Comparison of ENCODE assay signal across 1 cellular context in genomic region chr3:72446406-72447058, GRCh38.
TF ChIP-seq lines count a peak whose summit lies in the region.

TSS of gene RYBP (minus strand) at chr3:72446621.

TF ChIP-seq in HepG2, 621 proteins besides CTCF, POLR2A, EP300 and RAD21 (continued from another document and continues in another):
- TF ChIP-seq PRDM4 (CRISPR knock-in tag; IDR thresholded peaks at IDR 0.05; ENCODE audit: borderline replicate concordance), result no peak
- no peak for TF ChIP-seq ZC3H13 (CRISPR knock-in tag; IDR thresholded peaks at IDR 0.05)
- TF ChIP-seq SALL2 (CRISPR knock-in tag; IDR thresholded peaks at IDR 0.05), result no peak; the same call in 1 of the 2 replicates
- peak; percentile 49 for TF ChIP-seq ASH2L (IDR thresholded peaks at IDR 0.05; ENCODE audit: insufficient read length, low read depth, low read length)
- no peak for TF ChIP-seq LCORL (IDR thresholded peaks at IDR 0.05)
- no peak for TF ChIP-seq LCORL (CRISPR knock-in tag; IDR thresholded peaks at IDR 0.05)
- TF ChIP-seq PHF20 (CRISPR knock-in tag; IDR thresholded peaks at IDR 0.05), result no peak
- peak; percentile 47; the same call in 1 of the 2 replicates for TF ChIP-seq MTA1 (CRISPR knock-in tag; IDR thresholded peaks at IDR 0.05; ENCODE audit: borderline replicate concordance)
- TF ChIP-seq SAP130 (CRISPR knock-in tag; IDR thresholded peaks at IDR 0.05; ENCODE audit: low read depth), result peak; percentile 51; the same call in 1 of the 2 replicates
- peak in 1 of 2 experiments; percentile 65; a peak in 1 of 4 replicates for TF ChIP-seq HMGXB4 (CRISPR knock-in tag; IDR thresholded peaks at IDR 0.05; ENCODE audit: borderline replicate concordance in 1 of 2, low read depth in 1 of 2)
- TF ChIP-seq YY1 (IDR thresholded peaks at IDR 0.05; ENCODE audit: insufficient read depth, insufficient replicate concordance, low read depth, low read length), result peak; percentile 54
- 0 out of 2 replicates have a peak, but pooled peaks have one; percentile 27 for TF ChIP-seq HNF4G (IDR thresholded peaks at IDR 0.05; ENCODE audit: borderline replicate concordance, low read depth, low read length)
- TF ChIP-seq HNF4G (CRISPR knock-in tag; IDR thresholded peaks at IDR 0.05; ENCODE audit: borderline replicate concordance, low read depth), result no peak
- TF ChIP-seq SNRNP70 (IDR thresholded peaks at IDR 0.05; ENCODE audit: low read depth, low read length), result no peak
- TF ChIP-seq RELA (CRISPR knock-in tag; IDR thresholded peaks at IDR 0.05), result no peak
- no peak for TF ChIP-seq PHF5A (CRISPR knock-in tag; IDR thresholded peaks at IDR 0.05; ENCODE audit: low read depth, unreplicated experiment)
- TF ChIP-seq ZBTB49 (CRISPR knock-in tag; IDR thresholded peaks at IDR 0.05; ENCODE audit: borderline replicate concordance), result no peak
- no peak for TF ChIP-seq ZNF362 (CRISPR knock-in tag; IDR thresholded peaks at IDR 0.05; ENCODE audit: borderline replicate concordance)
- no peak for TF ChIP-seq TBL1XR1 (IDR thresholded peaks at IDR 0.05; ENCODE audit: borderline replicate concordance, low read length, partially characterized antibody)
- no peak for TF ChIP-seq ZNF292 (CRISPR knock-in tag; IDR thresholded peaks at IDR 0.05; ENCODE audit: borderline replicate concordance, low read depth)
- TF ChIP-seq SMC3 (IDR thresholded peaks at IDR 0.05; ENCODE audit: low read length), result no peak
- TF ChIP-seq LRRFIP1 (CRISPR knock-in tag; conservative IDR thresholded peaks at IDR 0.05), result no peak
- no peak for TF ChIP-seq ZKSCAN8 (CRISPR knock-in tag; IDR thresholded peaks at IDR 0.05; ENCODE audit: borderline replicate concordance)
- peak; percentile 62 for TF ChIP-seq HNRNPLL (IDR thresholded peaks at IDR 0.05; ENCODE audit: low read depth, low read length, poor library complexity, severe bottlenecking)
- no peak for TF ChIP-seq ZNF256 (CRISPR knock-in tag; conservative IDR thresholded peaks at IDR 0.05)
- TF ChIP-seq RORA (CRISPR knock-in tag; IDR thresholded peaks at IDR 0.05), result no peak
- TF ChIP-seq THAP8 (CRISPR knock-in tag; IDR thresholded peaks at IDR 0.05; ENCODE audit: borderline replicate concordance), result no peak
- no peak for TF ChIP-seq KAT2B (IDR thresholded peaks at IDR 0.05; ENCODE audit: borderline replicate concordance, low read depth, low read length)
- TF ChIP-seq MAFF (IDR thresholded peaks at IDR 0.05; ENCODE audit: low read depth, low read length), result no peak
- no peak for TF ChIP-seq ZNF33B (CRISPR knock-in tag; IDR thresholded peaks at IDR 0.05)
- TF ChIP-seq USF2 (IDR thresholded peaks at IDR 0.05; ENCODE audit: low read depth, low read length), result no peak
- TF ChIP-seq USF2 (CRISPR knock-in tag; IDR thresholded peaks at IDR 0.05; ENCODE audit: borderline replicate concordance), result no peak
- TF ChIP-seq ZSCAN31 (CRISPR knock-in tag; IDR thresholded peaks at IDR 0.05; ENCODE audit: low read depth), result no peak
- TF ChIP-seq ARNT2 (CRISPR knock-in tag; IDR thresholded peaks at IDR 0.05; ENCODE audit: low read depth), result no peak
- peak; percentile 65 for TF ChIP-seq AGO2 (optimal IDR thresholded peaks at IDR 0.05; ENCODE audit: low read depth, low read length)
- no peak for TF ChIP-seq ZFP36L1 (CRISPR knock-in tag; IDR thresholded peaks at IDR 0.05)
- TF ChIP-seq NR2F6 (IDR thresholded peaks at IDR 0.05), result no peak
- TF ChIP-seq NR2F6 (CRISPR knock-in tag; IDR thresholded peaks at IDR 0.05), result no peak
- no peak for TF ChIP-seq HMGA1 (CRISPR knock-in tag; conservative IDR thresholded peaks at IDR 0.05)
- no peak for TF ChIP-seq MTF2 (CRISPR knock-in tag; IDR thresholded peaks at IDR 0.05; ENCODE audit: borderline replicate concordance)
- no peak for TF ChIP-seq SP1 (IDR thresholded peaks at IDR 0.05)
- 0 out of 2 replicates have a peak, but pooled peaks have one; percentile 4 for TF ChIP-seq SP1 (CRISPR knock-in tag; IDR thresholded peaks at IDR 0.05)
- TF ChIP-seq ZBTB4 (CRISPR knock-in tag; IDR thresholded peaks at IDR 0.05; ENCODE audit: borderline replicate concordance), result no peak
